Comparison of ENCODE assay signal across 8 cellular contexts in the genomic region with DNA sequence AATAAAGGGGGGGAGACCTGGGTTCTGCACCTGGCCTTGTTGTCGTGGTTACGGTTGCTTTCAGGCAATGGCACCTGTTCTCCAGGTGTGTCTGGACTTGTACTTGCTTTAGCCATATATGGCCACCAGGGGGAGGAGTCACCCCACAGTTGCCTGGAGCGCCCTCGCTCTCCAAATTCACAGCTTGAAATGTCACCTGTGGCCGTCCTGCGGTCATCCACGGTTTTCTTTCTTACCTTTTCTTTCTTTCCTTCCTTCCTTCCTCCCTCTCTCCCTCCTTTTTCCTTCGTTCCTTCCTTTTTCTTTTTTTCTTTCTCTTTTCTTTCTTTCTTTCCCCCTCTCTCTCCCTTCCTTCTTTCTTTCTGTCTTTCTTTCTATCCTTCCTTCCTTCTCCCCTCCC.
DNase-seq lines count a peak whose midpoint lies in the region; ATAC-seq, FAIRE-seq and TF ChIP-seq lines count a peak whose summit lies in the region.

No MANE protein-coding gene starts in this region.

- H3K4me3 ChIP-seq in AG10803 (ENCODE audit: low read length) (no peak overlapping the region), hepatocyte (no peak overlapping the region)

- no peaks in the 10 kb centered on the region for H3K36me3 ChIP-seq in hepatocyte (replicated peaks; ENCODE audit: insufficient read depth, low read depth)

- no peak overlapping the region for H3K4me2 ChIP-seq in hepatocyte

- no peaks in the 10 kb centered on the region for H3K9me3 ChIP-seq in hepatocyte (ENCODE audit: low read depth)

- DNase-seq in AG10803 (ENCODE audit: low read depth) = peak; percentile 13
- peak; percentile 16 for DNase-seq in HuH-7.5 (ENCODE audit: low spot score)
- DNase-seq in RKO (ENCODE audit: low spot score) = peak; percentile 5
- DNase-seq in activated naive CD4-positive, alpha-beta T cell treated with Interleukin-2 at 50 U/mL for 16 hours = peak; percentile 50
- DNase-seq in hepatocyte (ENCODE audit: low spot score) = peak; percentile 84
- peak; percentile 54 for DNase-seq in stimulated activated CD4-positive, alpha-beta T cell treated with anti-CD3 and anti-CD28 coated beads, Interleukin-4, amount 100 ng/mL, for 24 hours
- DNase-seq in GM19239 (ENCODE audit: insufficient read length, low spot score) = no peak

- no peaks in the 10 kb centered on the region for H3K9me2 ChIP-seq in hepatocyte (replicated peaks; ENCODE audit: insufficient read depth)

- no peak overlapping the region for H2AFZ ChIP-seq in hepatocyte

- no peak overlapping the region for H3K27ac ChIP-seq in hepatocyte

- no peak for FAIRE-seq in GM19239 (lab: Jason Lieb, UNC)

- no peaks in the 10 kb centered on the region for H3K79me2 ChIP-seq in hepatocyte

- peak; percentile 61 for TF ChIP-seq CTCF in AG10803 (conservative IDR thresholded peaks at IDR 0.05; ENCODE audit: low read length)
- peak; percentile 81 for TF ChIP-seq CTCF in hepatocyte (IDR thresholded peaks at IDR 0.05; ENCODE audit: poor library complexity)

- H3K4me1 ChIP-seq in hepatocyte (ENCODE audit: insufficient read depth) = no peaks in the 10 kb centered on the region

- H3K27me3 ChIP-seq in hepatocyte = no peaks in the 10 kb centered on the region

- ATAC-seq in GM19035 (IDR thresholded peaks at IDR 0.05; ENCODE audit: unreplicated experiment) = peak; percentile 92

- 22% methylated on average over 7 of the region's 8 CpGs for WGBS in hepatocyte (ENCODE audit: low lambda C conversion rate, missing lambda C conversion rate)

- H4K20me1 ChIP-seq in hepatocyte (ENCODE audit: insufficient read depth, poor library complexity, severe bottlenecking) = no peaks in the 10 kb centered on the region
